Comparison of ENCODE assay signal across 9 cellular contexts in the genomic region with DNA sequence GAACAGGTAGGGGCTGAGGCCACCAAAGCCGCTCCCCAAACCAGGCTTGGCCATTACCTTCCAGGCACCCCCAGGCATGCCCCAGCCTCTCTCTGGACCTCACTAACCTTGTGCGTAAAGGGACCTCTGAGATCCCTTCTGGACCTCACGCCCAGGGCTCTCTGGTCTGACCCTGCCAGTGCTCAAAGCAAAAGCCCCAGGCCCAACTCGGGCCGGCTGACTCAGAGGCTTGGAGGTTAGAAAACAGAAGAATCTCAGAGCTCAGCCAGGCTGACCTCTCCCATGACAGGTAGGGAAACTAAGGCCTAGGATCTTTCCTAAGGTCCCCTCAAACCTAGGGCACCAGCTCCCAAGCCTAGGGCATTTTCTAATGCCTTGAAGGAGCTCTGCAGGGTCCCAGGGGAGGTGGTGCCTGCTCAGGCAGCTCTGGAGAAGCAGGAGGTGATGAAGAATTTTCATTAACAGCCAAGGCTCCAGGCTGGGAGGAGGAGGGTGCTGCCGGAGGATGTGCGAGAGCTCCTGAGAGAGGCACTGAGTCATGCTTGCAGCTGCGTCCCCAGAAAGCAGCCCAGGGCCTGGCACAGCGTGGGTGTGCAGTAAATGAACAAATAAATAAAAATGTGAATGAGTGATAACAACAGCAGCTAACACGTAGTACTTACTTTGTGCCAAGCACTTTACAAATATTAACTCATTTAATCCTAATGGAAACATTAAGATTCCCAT. TPM values are rescaled to one million over a fixed set of nuclear protein-coding genes. Genes with fewer than 3 reads are reported as not detected.
DNase-seq lines count a peak whose midpoint lies in the region; TF ChIP-seq lines count a peak whose summit lies in the region.
"Had no signal": no experiment of that assay in that cellular context is flagged by ENCODE, and none has a peak within 500 bp of the region (broad histone marks: within the 10 kb centered on the region; RNA-seq: fewer than 3 reads in every experiment).

No MANE protein-coding gene starts in this region.

- H3K4me1 Mint-ChIP-seq in glutamatergic neuron (ENCODE audit: low read depth, unreplicated experiment): peaks cover 13% of the 10 kb centered on the region

- H3K4me3 Mint-ChIP-seq in glutamatergic neuron (ENCODE audit: unreplicated experiment): no peak overlapping the region

- TF ChIP-seq CTCF in AG09309 (IDR thresholded peaks at IDR 0.05; ENCODE audit: control insufficient read depth, insufficient read depth, low read depth, low read length, missing control alignments): no peak
- TF ChIP-seq CTCF in glutamatergic neuron (IDR thresholded peaks at IDR 0.05; ENCODE audit: partially characterized antibody, unreplicated experiment): no peak

- peaks cover 2% of the 10 kb centered on the region for H3K9me3 Mint-ChIP-seq in glutamatergic neuron (ENCODE audit: unreplicated experiment)

- H3K36me3 Mint-ChIP-seq in glutamatergic neuron (ENCODE audit: unreplicated experiment): no peaks in the 10 kb centered on the region

- no peak overlapping the region for H3K4me3 ChIP-seq in AG09309 (ENCODE audit: control insufficient read depth, low read depth, low read length)
- H3K4me3 ChIP-seq: cardiac muscle cell had no signal

- H3K27me3 Mint-ChIP-seq in glutamatergic neuron (ENCODE audit: unreplicated experiment): peaks cover 2% of the 10 kb centered on the region

- no peak overlapping the region for H3K27ac Mint-ChIP-seq in glutamatergic neuron (ENCODE audit: unreplicated experiment)

- DNase-seq in AG09309 (ENCODE audit: low read depth): peak; percentile 62
- peak; percentile 24 for DNase-seq in NCI-H460 (ENCODE audit: extremely low read depth, low read depth)
- DNase-seq in amygdala (lab: John Stamatoyannopoulos, UW): peak in 46 of 56 donors; percentile 17 to 85 (median 58)
- DNase-seq in kidney tubule cell (ENCODE audit: low spot score): peak; percentile 72
- peak; percentile 38 to 53 for DNase-seq in stimulated activated CD8-positive, alpha-beta memory T cell treated with anti-CD3 and anti-CD28 coated beads, Interleukin-7, amount 100 ng/mL, for 4 hours (ENCODE audit: low read depth in 2 of 2)
- no peak for DNase-seq in glutamatergic neuron
- DNase-seq in effector CD8-positive, alpha-beta T cell (lab: John Stamatoyannopoulos, UW): no peak
- DNase-seq in NCI-H345 (lab: John Stamatoyannopoulos, UW): no peak

RNA-seq across cellular contexts. Expression of gene ARRB1, which starts 25.6 kb away (rescaled TPM):
- total RNA-seq in NCI-H460 (2014; rRNA removed; shearing (Covaris generic)): 2.2 and 4.0 TPM in 2 replicates
- 0.96 and 3.3 TPM in 2 replicates for polyA plus RNA-seq in NCI-H460 (2014; cell fraction: nucleus; rRNA removed)
- 38.0 TPM for total RNA-seq in glutamatergic neuron (ENCODE audit: unreplicated experiment)

Comparison
In these comparisons a context has a peak if more than half of its experiments do, and no peak if none do; other contexts are left out.
1. DNase-seq: peak in AG09309 (single experiment), NCI-H460 (single experiment), amygdala (46 of 56), kidney tubule cell (single experiment) and stimulated activated CD8-positive, alpha-beta memory T cell treated with anti-CD3 and anti-CD28 coated beads, Interleukin-7, amount 100 ng/mL, for 4 hours (2 of 2); none in glutamatergic neuron (single experiment), effector CD8-positive, alpha-beta T cell (single experiment) and NCI-H345 (single experiment).